Comparison of ENCODE assay signal across 10 cellular contexts in the genomic region with DNA sequence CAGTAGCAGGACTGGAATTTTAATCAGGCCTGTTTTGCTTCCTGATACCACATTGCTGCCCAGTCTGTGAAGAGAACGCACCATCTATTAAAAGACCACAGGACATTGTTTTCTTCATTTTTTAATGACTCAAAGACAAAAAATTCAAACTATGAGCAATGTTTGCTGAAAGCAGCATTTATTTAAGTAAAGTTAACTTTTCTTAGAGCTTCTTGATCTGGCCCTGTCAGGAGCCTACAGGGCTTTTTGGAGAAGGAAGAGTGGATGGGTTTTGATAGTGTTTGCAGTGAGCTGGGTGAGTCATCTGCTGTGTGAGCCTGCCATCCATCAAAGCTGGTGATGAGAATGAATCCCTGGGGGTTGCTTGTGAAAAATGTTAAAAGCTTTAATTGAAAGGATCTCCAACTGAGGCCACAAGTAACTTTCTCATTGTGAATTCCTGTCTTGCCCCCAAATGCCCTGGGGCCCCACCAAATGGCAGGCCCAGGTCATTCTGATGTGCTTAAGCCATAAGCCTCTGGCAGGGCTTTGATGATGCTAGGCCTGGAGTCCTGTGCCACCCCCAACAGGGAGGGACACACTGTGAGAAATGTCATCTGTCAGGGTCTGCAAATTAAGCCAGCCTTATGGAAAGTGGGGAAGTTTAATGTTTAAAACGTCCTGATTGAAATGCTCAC.
A peak's percentile ranks its signal among the peaks of the same experiment; 100 is the strongest.
DNase-seq lines count a peak whose midpoint lies in the region; ATAC-seq and TF ChIP-seq lines count a peak whose summit lies in the region.
"Had no signal": no experiment of that assay in that cellular context is flagged by ENCODE, and none has a peak within 500 bp of the region (broad histone marks: within the 10 kb centered on the region; RNA-seq: fewer than 3 reads in every experiment).

No MANE protein-coding gene starts in this region.

- H3K4me3 ChIP-seq in cardiac muscle cell (no peak overlapping the region), heart right ventricle (no peak overlapping the region), SK-N-MC (no peak overlapping the region), ascending aorta (no peak overlapping the region), gastrocnemius medialis (no peak overlapping the region)
- H3K4me3 ChIP-seq: left ventricle myocardium inferior had no signal

- no peaks in the 10 kb centered on the region for H3K9me3 ChIP-seq in cardiac muscle cell (ENCODE audit: low read depth)
- H3K9me3 ChIP-seq in heart right ventricle, result peaks cover 0 to 4% (median 0%) of the 10 kb centered on the region in 11 donors
- H3K9me3 ChIP-seq in SK-N-MC (ENCODE audit: low read depth, low read length), result no peaks in the 10 kb centered on the region; the same call in 1 of the 2 replicates
- H3K9me3 ChIP-seq in ascending aorta, result no peaks in the 10 kb centered on the region
- peaks cover 0 to under 1% (median 0%) of the 10 kb centered on the region in 3 donors for H3K9me3 ChIP-seq in gastrocnemius medialis

- H3K36me3 ChIP-seq in cardiac muscle cell (no peaks in the 10 kb centered on the region), heart right ventricle (no peaks in the 10 kb centered on the region), SK-N-MC (ENCODE audit: insufficient read depth, low read length) (no peaks in the 10 kb centered on the region), ascending aorta (no peaks in the 10 kb centered on the region), gastrocnemius medialis (no peaks in the 10 kb centered on the region)
- H3K36me3 ChIP-seq: left ventricle myocardium inferior had no signal

- no peak for TF ChIP-seq POLR2A in gastrocnemius medialis (IDR thresholded peaks at IDR 0.05)

- ATAC-seq in heart right ventricle (no peak), HG03135 (IDR thresholded peaks at IDR 0.05; ENCODE audit: unreplicated experiment) (no peak), gastrocnemius medialis (no peak)

- H3K4me1 ChIP-seq in cardiac muscle cell (ENCODE audit: low read depth), result peaks cover 13% of the 10 kb centered on the region
- H3K4me1 ChIP-seq in heart right ventricle, result peaks cover 0 to 8% (median 0%) of the 10 kb centered on the region in 9 donors
- H3K4me1 ChIP-seq in ascending aorta, result peaks cover 0 to 13% of the 10 kb centered on the region in 2 donors
- peaks cover 0 to 13% of the 10 kb centered on the region in 2 donors for H3K4me1 ChIP-seq in gastrocnemius medialis

- 56 to 70% methylated on average over 2 of the region's 2 CpGs for WGBS in heart right ventricle, 2 donors

- peak in 1 of 2 donors; percentile 94 for DNase-seq in cardiac muscle cell (ENCODE audit: low read depth in 1 of 2, low spot score in 1 of 2)
- DNase-seq in heart right ventricle, result no peak
- peak; percentile 51 for DNase-seq in SK-N-MC (ENCODE audit: low read depth, low spot score)
- peak in 23 of 42 donors; percentile 3 to 74 (median 32) for DNase-seq in head of caudate nucleus
- no peak for DNase-seq in SKM-1 treated with dmso at 0.1 percent for 144 hours (lab: John Stamatoyannopoulos, UW; ENCODE audit: unreplicated experiment)
- no peak for DNase-seq in ascending aorta (ENCODE audit: low spot score in 2 of 2)
- no peak for DNase-seq in gastrocnemius medialis
- DNase-seq: CD4-positive, CD25-positive, alpha-beta regulatory T cell; left ventricle myocardium inferior had no signal

- H3K27ac ChIP-seq in cardiac muscle cell (peak overlapping the region; percentile 39), heart right ventricle (no peak overlapping the region), SK-N-MC (peak overlapping the region; percentile 32; the same call in 1 of the 2 replicates), ascending aorta (peak overlapping the region in 1 of 2 donors; percentile 26), gastrocnemius medialis (no peak overlapping the region)
- H3K27ac ChIP-seq: left ventricle myocardium inferior had no signal

- intact Hi-C loops in heart right ventricle (cut with DNase I), result no loop called here
- intact Hi-C loops in head of caudate nucleus (cut with DNase I), result no loop called here
- intact Hi-C loops in ascending aorta (cut with DNase I), result no loop called here
- intact Hi-C loops in gastrocnemius medialis (cut with DNase I; ENCODE audit: low total_unique reads), result no loop called here

- no peaks in the 10 kb centered on the region for H3K27me3 ChIP-seq in cardiac muscle cell
- no peaks in the 10 kb centered on the region for H3K27me3 ChIP-seq in heart right ventricle
- no peaks in the 10 kb centered on the region for H3K27me3 ChIP-seq in ascending aorta
- H3K27me3 ChIP-seq in gastrocnemius medialis, result no peaks in the 10 kb centered on the region

- H3K9ac ChIP-seq in SK-N-MC (ENCODE audit: insufficient read length), result no peak overlapping the region

- in situ Hi-C loops in gastrocnemius medialis (cut with MboI; ENCODE audit: low sequenced_read_pairs in 4 of 4), result no loop called here

- no peak for TF ChIP-seq CTCF in cardiac muscle cell (IDR thresholded peaks at IDR 0.05; ENCODE audit: low read depth, low read length)
- TF ChIP-seq CTCF in heart right ventricle (IDR thresholded peaks at IDR 0.05), result no peak
- TF ChIP-seq CTCF in ascending aorta (IDR thresholded peaks at IDR 0.05), result no peak
- TF ChIP-seq CTCF in gastrocnemius medialis (IDR thresholded peaks at IDR 0.05 in 4 of 5, conservative IDR thresholded peaks at IDR 0.05 in 1 of 5), result no peak

Comparison
In these comparisons a context has a peak if more than half of its experiments do, and no peak if none do; other contexts are left out.
1. H3K27ac ChIP-seq: peak in cardiac muscle cell (single experiment) and SK-N-MC (single experiment); none in heart right ventricle (0 of 10) and gastrocnemius medialis (0 of 4).
2. DNase-seq: peak in SK-N-MC (single experiment) and head of caudate nucleus (23 of 42); none in heart right ventricle (0 of 2), SKM-1 treated with dmso at 0.1 percent for 144 hours (single experiment), ascending aorta (0 of 2) and gastrocnemius medialis (0 of 2).